In the genomic region with DNA sequence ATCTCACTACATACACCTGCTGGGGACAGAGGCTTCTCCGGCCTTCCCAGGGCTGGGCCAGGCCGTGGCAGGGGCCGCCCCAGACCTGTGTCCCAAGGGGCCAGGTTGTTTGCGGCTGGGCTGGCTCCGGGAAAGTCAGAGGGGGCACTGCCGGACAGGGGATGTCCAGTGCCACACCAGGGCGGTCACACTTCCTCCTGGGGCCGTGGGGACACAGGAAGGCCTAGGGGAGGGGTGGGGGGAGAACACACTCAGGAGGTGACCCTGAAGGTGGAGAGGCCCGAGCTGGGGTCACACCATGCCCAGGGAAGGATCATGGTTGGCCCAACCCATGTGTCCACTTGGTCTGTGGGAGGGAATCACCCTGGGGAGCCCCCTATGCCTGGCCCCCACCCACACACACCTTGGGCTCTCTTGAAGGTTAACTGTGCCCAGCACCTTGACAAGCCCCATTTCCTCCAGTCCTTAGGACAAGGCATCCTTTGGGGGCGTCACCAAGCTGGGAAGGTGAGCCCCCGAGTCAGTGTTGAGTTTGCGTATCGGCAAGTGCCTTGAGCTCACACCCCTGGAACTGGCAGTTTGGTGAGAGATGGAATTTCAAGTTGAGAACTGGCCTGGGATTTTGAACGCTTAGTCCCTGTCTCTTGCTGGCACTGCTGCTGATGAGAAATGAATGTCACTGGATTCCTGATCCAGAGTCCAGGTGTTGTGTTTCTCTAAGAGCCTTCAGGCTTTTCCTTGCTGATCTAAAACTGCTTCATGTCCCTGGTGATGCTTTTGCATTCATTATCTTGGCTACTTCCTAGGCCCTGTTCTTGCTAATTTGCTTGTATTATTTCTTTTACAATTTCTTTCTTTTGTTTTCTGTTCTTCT, we compare ENCODE assay signal across 9 cellular contexts. TPM values are rescaled to one million over a fixed set of nuclear protein-coding genes. Genes with fewer than 3 reads are reported as not detected.
DNase-seq lines count a peak whose midpoint lies in the region; ATAC-seq, FAIRE-seq and TF ChIP-seq lines count a peak whose summit lies in the region.
"Had no signal": no experiment of that assay in that cellular context is flagged by ENCODE, and none has a peak within 500 bp of the region (broad histone marks: within the 10 kb centered on the region; RNA-seq: fewer than 3 reads in every experiment).

No MANE protein-coding gene starts in this region.

- H3F3A ChIP-seq in MM.1S (ENCODE audit: insufficient read depth, low read length) = peaks cover 25% of the 10 kb centered on the region

- no peak for DNase-seq in MM.1S
- no peak for DNase-seq in H1 (ENCODE audit: low read depth in 1 of 2, low spot score in 2 of 2)
- peak in 5 of 6 donors; percentile 19 to 85 (median 39) for DNase-seq in pancreas
- no peak for DNase-seq in COLO829 (ENCODE audit: low spot score)

- H3K27me3 ChIP-seq in MM.1S (replicated peaks; ENCODE audit: insufficient read depth, low read length) (peaks cover 8% of the 10 kb centered on the region; the same call in 1 of the 2 replicates), H1 (replicated peaks in 1 of 4; ENCODE audit: control insufficient read depth in 3 of 4, extremely low read depth in 1 of 4, insufficient read depth in 3 of 4, low read length in 3 of 4) (peaks cover 0 to 43% (median 27%) of the 10 kb centered on the region in 4 experiments; a peak in 5 of 7 replicates), pancreas (no peaks in the 10 kb centered on the region)

- H3K23me2 ChIP-seq in H1 (ENCODE audit: low read depth, low read length) = peaks cover 17% of the 10 kb centered on the region; the same call in 1 of the 2 replicates

- H3K4me2 ChIP-seq in MM.1S (ENCODE audit: low read depth, low read length) (peak overlapping the region; percentile 97), H1 (ENCODE audit: insufficient read depth in 1 of 2, low read depth in 2 of 2, low read length in 2 of 2) (peak overlapping the region; percentile 74 to 95)

- H4K20me1 ChIP-seq in MM.1S (ENCODE audit: insufficient read depth, low read length) (no peaks in the 10 kb centered on the region), H1 (replicated peaks in 1 of 2; ENCODE audit: control insufficient read depth in 1 of 2, insufficient read depth in 2 of 2, low read length in 2 of 2) (peaks cover 2 to 11% of the 10 kb centered on the region in 2 experiments)

- TF ChIP-seq EP300 in H1 (IDR thresholded peaks at IDR 0.05; ENCODE audit: borderline replicate concordance in 1 of 2, low read depth in 2 of 2, low read length in 2 of 2) = no peak

- peak overlapping the region; percentile 77 for H2AFZ ChIP-seq in MM.1S (ENCODE audit: low read length)
- H2AFZ ChIP-seq in H1 (ENCODE audit: low read length) = no peak overlapping the region

- H3K36me3 ChIP-seq in MM.1S (replicated peaks; ENCODE audit: insufficient read depth, low read length) (no peaks in the 10 kb centered on the region), H1 (ENCODE audit: control insufficient read depth in 2 of 4, insufficient read depth in 4 of 4, low read length in 3 of 4) (no peaks in the 10 kb centered on the region), pancreas (no peaks in the 10 kb centered on the region)
- H3K36me3 ChIP-seq: gastroesophageal sphincter had no signal

- TF ChIP-seq POLR2A in H1 (IDR thresholded peaks at IDR 0.05; ENCODE audit: control extremely low read depth in 1 of 2, low read depth in 2 of 2, low read length in 2 of 2) = no peak

- TF ChIP-seq CTCF in MM.1S (IDR thresholded peaks at IDR 0.05; ENCODE audit: low read length) = no peak
- TF ChIP-seq CTCF in H1 (IDR thresholded peaks at IDR 0.05; ENCODE audit: control extremely low read depth in 1 of 3, insufficient read depth in 1 of 3, low read depth in 1 of 3, low read length in 3 of 3) = no peak
- no peak for TF ChIP-seq CTCF in pancreas (IDR thresholded peaks at IDR 0.05)

- H4K8ac ChIP-seq in H1 (ENCODE audit: extremely low read depth, insufficient read depth, low read length) = peak overlapping the region; percentile 71; the same call in 1 of the 2 replicates

- TF ChIP-seq RAD21 in H1 (IDR thresholded peaks at IDR 0.05 in 1 of 2, conservative IDR thresholded peaks at IDR 0.05 in 1 of 2; ENCODE audit: low read depth in 2 of 2, low read length in 2 of 2) = no peak

- H3K56ac ChIP-seq in H1 (replicated peaks; ENCODE audit: insufficient read length, low read depth, low read length) = no peak overlapping the region

- no peak overlapping the region for H2BK20ac ChIP-seq in H1 (ENCODE audit: low read length)

- no peaks in the 10 kb centered on the region for H3K9me2 ChIP-seq in MM.1S (replicated peaks; ENCODE audit: insufficient read depth, low read length)

- H2BK12ac ChIP-seq in H1 (ENCODE audit: low read depth, low read length) = no peak overlapping the region; the same call in 1 of the 2 replicates

- H2BK15ac ChIP-seq in H1 (ENCODE audit: low read length) = peak overlapping the region; percentile 72; the same call in 1 of the 2 replicates

- H3K9me3 ChIP-seq in MM.1S (replicated peaks; ENCODE audit: insufficient read depth, low read length) = no peaks in the 10 kb centered on the region
- H3K9me3 ChIP-seq in H1 (ENCODE audit: insufficient read depth in 2 of 2, low read depth in 1 of 2, low read length in 1 of 2) = no peaks in the 10 kb centered on the region
- no peaks in the 10 kb centered on the region for H3K9me3 ChIP-seq in pancreas
- H3K9me3 ChIP-seq: gastroesophageal sphincter had no signal

- H2AK5ac ChIP-seq in H1 (ENCODE audit: low read depth, low read length) = peak overlapping the region; percentile 96; the same call in 1 of the 2 replicates

- H3K4me1 ChIP-seq in MM.1S (ENCODE audit: low read length) (peaks cover 16% of the 10 kb centered on the region; the same call in 1 of the 2 replicates), H1 (replicated peaks in 1 of 4; ENCODE audit: control insufficient read depth in 3 of 4, insufficient read depth in 4 of 4, low read length in 3 of 4) (peaks cover 0 to 53% (median 30%) of the 10 kb centered on the region in 4 experiments; a peak in 6 of 7 replicates), pancreas (peaks cover 6 to 32% (median 15%) of the 10 kb centered on the region in 3 donors)

- POLR2A ChIA-PET in H1 (lab: Charles Lee; ENCODE audit: partially characterized antibody) = interaction anchor here (2.4 to 30.5 kb wide), 5 partner anchors 9 to 32 kb away, joined by 10 to 1004 read pairs (median 16); a partner anchor contains a TSS

- H3K4me3 ChIP-seq in GM08714 (ENCODE audit: low read length) (peak overlapping the region; percentile 45; the same call in 1 of the 2 replicates), MM.1S (ENCODE audit: low read length) (peak overlapping the region; percentile 68), H1 (ENCODE audit: extremely low read depth in 1 of 4, insufficient read depth in 2 of 4, low read depth in 3 of 4, low read length in 4 of 4) (peak overlapping the region in 2 of 4 experiments; percentile 47 to 73; a peak in 4 of 8 replicates), pancreas (peak overlapping the region in 3 of 4 donors; percentile 37 to 72 (median 60))

- H4K5ac ChIP-seq in H1 (ENCODE audit: insufficient read length, low read depth, low read length) = no peak overlapping the region

- 0 out of 2 replicates have a peak, but pooled peaks cover 5% of the 10 kb centered on the region for H3K79me1 ChIP-seq in H1 (ENCODE audit: low read depth, low read length)

- H4K91ac ChIP-seq in H1 (replicated peaks; ENCODE audit: insufficient read length, low read length) = no peak overlapping the region

- H2BK120ac ChIP-seq in H1 (replicated peaks; ENCODE audit: low read depth, low read length) = no peak overlapping the region

- H3K18ac ChIP-seq in H1 (ENCODE audit: extremely low read depth, low read length) = peak overlapping the region; percentile 78; the same call in 1 of the 2 replicates

- ATAC-seq in pancreas (peak in 3 of 4 donors; percentile 3 to 16 (median 13)), GM18907 (IDR thresholded peaks at IDR 0.05; ENCODE audit: unreplicated experiment) (no peak), HG03095 (IDR thresholded peaks at IDR 0.05; ENCODE audit: unreplicated experiment) (no peak)
- ATAC-seq: gastroesophageal sphincter, SK-N-SH treated with all-trans-retinoic acid at 6 μM for 48 hours had no signal

- intact Hi-C loops in pancreas (cut with DNase I) = no loop called here

- peak overlapping the region; percentile 69 for H3K9ac ChIP-seq in MM.1S (ENCODE audit: low read length)
- no peak overlapping the region for H3K9ac ChIP-seq in H1 (replicated peaks in 1 of 4; ENCODE audit: extremely low read depth in 1 of 4, low read depth in 3 of 4, low read length in 3 of 4)

- no peak overlapping the region for H3K14ac ChIP-seq in H1 (ENCODE audit: insufficient read length)

- CTCF ChIA-PET in H1 (lab: Charles Lee; ENCODE audit: partially characterized antibody) = interaction anchor here (1.5 to 5.2 kb wide), 4 partner anchors 17 to 118 kb away, joined by 3 to 33 read pairs (median 5); no protein-coding TSS in a partner anchor

- WGBS in H1 (ENCODE audit: extremely low coverage in 1 of 2, insufficient coverage in 1 of 2, insufficient read length in 1 of 2, insufficient replicate concordance in 2 of 2, low coverage in 1 of 2, low lambda C conversion rate in 2 of 2, missing lambda C conversion rate in 1 of 2), 2 experiments = 76% methylated on average over 14 of the region's 14 CpGs; no CpG with 5 or more reads in 1 of the 2 experiments
- 75 to 77% methylated on average over 13 to 14 of the region's 14 CpGs for WGBS in pancreas, 2 donors

- peak overlapping the region; percentile 59 for H3K4ac ChIP-seq in H1 (replicated peaks; ENCODE audit: insufficient read length, low read depth, low read length)

- H3K23ac ChIP-seq in H1 (ENCODE audit: insufficient read length) = no peak overlapping the region

- H2BK5ac ChIP-seq in H1 (ENCODE audit: low read depth, low read length) = peak overlapping the region; percentile 16; the same call in 1 of the 2 replicates

- peaks cover 5% of the 10 kb centered on the region; the same call in 1 of the 2 replicates for H3K79me2 ChIP-seq in MM.1S (ENCODE audit: low read length)
- peaks cover 0 to 13% of the 10 kb centered on the region in 2 experiments; a peak in 2 of 4 replicates for H3K79me2 ChIP-seq in H1 (ENCODE audit: control insufficient read depth in 1 of 2, insufficient read depth in 2 of 2, low read length in 2 of 2)

- FAIRE-seq in H1 (lab: Jason Lieb, UNC) (no peak), pancreas (lab: Jason Lieb, UNC) (no peak)

- no peak overlapping the region for H3K27ac ChIP-seq in MM.1S (ENCODE audit: low read length)
- no peak overlapping the region for H3K27ac ChIP-seq in H1 (ENCODE audit: low read depth, low read length)
- H3K27ac ChIP-seq in pancreas = peak overlapping the region; percentile 43 to 76 (median 72)

RNA-seq across cellular contexts. Expression of a gene that starts 7.7 kb away (rescaled TPM):
- 3,535 and 3,691 TPM in 2 replicates for total RNA-seq in H1 (2021; fragmentation: NEBNext Ultra II Directional; extraction: Animal tissue kit (Norgen Biotek cat#: 25700))
- polyA plus RNA-seq in H1 (2011; rRNA removed) = 5,010 and 7,420 TPM in 2 replicates
- 3,868 TPM for polyA plus RNA-seq in H1 (2011; cell fraction: cytosol; rRNA removed)
- polyA plus RNA-seq in H1 (2011; cell fraction: nucleus; rRNA removed) = 4,694 TPM
- polyA plus RNA-seq in H1 (2012, experiment 1 of 2) = 3,170 to 3,474 TPM (median 3,377 TPM) in 4 replicates
- 3,649 TPM for polyA plus RNA-seq in H1 (2012, experiment 2 of 2)
- 4,243 TPM for polyA plus RNA-seq in H1 (2013, experiment 1 of 2)
- polyA plus RNA-seq in H1 (2013, experiment 2 of 2) = 4,284 TPM
- 1,111 and 1,306 TPM in 2 replicates for polyA minus RNA-seq in H1 (2011; rRNA and poly(A)+ RNA removed)
- polyA minus RNA-seq in H1 (2011; cell fraction: cytosol; rRNA and poly(A)+ RNA removed) = 1,521 TPM
- polyA minus RNA-seq in H1 (2011; cell fraction: nucleus; rRNA and poly(A)+ RNA removed) = 1,666 TPM
- total RNA-seq in pancreas = 1,000 to 10,000 TPM; 1,458 to 2,872 (median 2,024) TPM
- polyA plus RNA-seq in pancreas = 1,000 to 10,000 TPM in 1 of 2 donors, 100 to 1,000 TPM in 1; 889 to 1,003 TPM

RNA-seq across cellular contexts. Expression of a gene that starts 7.9 kb away (rescaled TPM):
- 0.30 TPM in 1 of 2 replicates, not detected in the other for total RNA-seq in H1 (2021; fragmentation: NEBNext Ultra II Directional; extraction: Animal tissue kit (Norgen Biotek cat#: 25700))
- 0.18 and 0.44 TPM in 2 replicates for polyA plus RNA-seq in H1 (2011; rRNA removed)
- polyA plus RNA-seq in H1 (2011; cell fraction: cytosol; rRNA removed) = 0.14 TPM
- 0.88 TPM for polyA plus RNA-seq in H1 (2011; cell fraction: nucleus; rRNA removed)
- 0.12 to 0.43 TPM (median 0.30 TPM) in 4 replicates for polyA plus RNA-seq in H1 (2012, experiment 1 of 2)
- polyA plus RNA-seq in H1 (2012, experiment 2 of 2) = 0.28 TPM
- not detected for polyA plus RNA-seq in H1 (2013, experiment 1 of 2)
- polyA plus RNA-seq in H1 (2013, experiment 2 of 2) = 0.07 TPM
- polyA minus RNA-seq in H1 (2011; rRNA and poly(A)+ RNA removed) = 0.09 and 0.10 TPM in 2 replicates
- polyA minus RNA-seq in H1 (2011; cell fraction: cytosol; rRNA and poly(A)+ RNA removed) = not detected
- 0.90 TPM for polyA minus RNA-seq in H1 (2011; cell fraction: nucleus; rRNA and poly(A)+ RNA removed)
- total RNA-seq in pancreas = 10 to 100 TPM in 4 of 6 donors, 1 to 10 TPM in 2; 7.9 to 11.9 (median 10.7) TPM
- 10 to 100 TPM in 1 of 2 donors, 1 to 10 TPM in 1; 2.5 to 15.3 TPM for polyA plus RNA-seq in pancreas

RNA-seq across cellular contexts. Expression of a gene that starts 31.9 kb away (rescaled TPM):
- 37.9 and 41.8 TPM in 2 replicates for total RNA-seq in H1 (2021; fragmentation: NEBNext Ultra II Directional; extraction: Animal tissue kit (Norgen Biotek cat#: 25700))
- polyA plus RNA-seq in H1 (2011; rRNA removed) (23.2 and 33.1 TPM in 2 replicates), pancreas (10 to 100 TPM; 40.0 to 66.0 TPM)
- polyA plus RNA-seq in H1 (2011; cell fraction: cytosol; rRNA removed) = 28.9 TPM
- polyA plus RNA-seq in H1 (2011; cell fraction: nucleus; rRNA removed) = 69.4 TPM
- 17.1 to 31.4 TPM (median 28.6 TPM) in 4 replicates for polyA plus RNA-seq in H1 (2012, experiment 1 of 2)
- 25.6 TPM for polyA plus RNA-seq in H1 (2012, experiment 2 of 2)
- polyA plus RNA-seq in H1 (2013, experiment 1 of 2) = 16.0 TPM
- polyA plus RNA-seq in H1 (2013, experiment 2 of 2) = 16.3 TPM
- 13.3 and 19.4 TPM in 2 replicates for polyA minus RNA-seq in H1 (2011; rRNA and poly(A)+ RNA removed)
- 18.1 TPM for polyA minus RNA-seq in H1 (2011; cell fraction: cytosol; rRNA and poly(A)+ RNA removed)
- polyA minus RNA-seq in H1 (2011; cell fraction: nucleus; rRNA and poly(A)+ RNA removed) = 33.6 TPM
- 10 to 100 TPM in 5 of 6 donors, 1 to 10 TPM in 1; 9.4 to 17.5 (median 12.2) TPM for total RNA-seq in pancreas

Comparison
In these comparisons a context has a peak if more than half of its experiments do, and no peak if none do; other contexts are left out.
1. DNase-seq: peak in pancreas (5 of 6); none in MM.1S (single experiment), H1 (0 of 2) and COLO829 (single experiment).
2. H3K27ac ChIP-seq: peak in pancreas (4 of 4); none in MM.1S (single experiment) and H1 (single experiment).
3. ATAC-seq: peak in pancreas (3 of 4); none in GM18907 (single experiment) and HG03095 (single experiment).